In the genomic region with DNA sequence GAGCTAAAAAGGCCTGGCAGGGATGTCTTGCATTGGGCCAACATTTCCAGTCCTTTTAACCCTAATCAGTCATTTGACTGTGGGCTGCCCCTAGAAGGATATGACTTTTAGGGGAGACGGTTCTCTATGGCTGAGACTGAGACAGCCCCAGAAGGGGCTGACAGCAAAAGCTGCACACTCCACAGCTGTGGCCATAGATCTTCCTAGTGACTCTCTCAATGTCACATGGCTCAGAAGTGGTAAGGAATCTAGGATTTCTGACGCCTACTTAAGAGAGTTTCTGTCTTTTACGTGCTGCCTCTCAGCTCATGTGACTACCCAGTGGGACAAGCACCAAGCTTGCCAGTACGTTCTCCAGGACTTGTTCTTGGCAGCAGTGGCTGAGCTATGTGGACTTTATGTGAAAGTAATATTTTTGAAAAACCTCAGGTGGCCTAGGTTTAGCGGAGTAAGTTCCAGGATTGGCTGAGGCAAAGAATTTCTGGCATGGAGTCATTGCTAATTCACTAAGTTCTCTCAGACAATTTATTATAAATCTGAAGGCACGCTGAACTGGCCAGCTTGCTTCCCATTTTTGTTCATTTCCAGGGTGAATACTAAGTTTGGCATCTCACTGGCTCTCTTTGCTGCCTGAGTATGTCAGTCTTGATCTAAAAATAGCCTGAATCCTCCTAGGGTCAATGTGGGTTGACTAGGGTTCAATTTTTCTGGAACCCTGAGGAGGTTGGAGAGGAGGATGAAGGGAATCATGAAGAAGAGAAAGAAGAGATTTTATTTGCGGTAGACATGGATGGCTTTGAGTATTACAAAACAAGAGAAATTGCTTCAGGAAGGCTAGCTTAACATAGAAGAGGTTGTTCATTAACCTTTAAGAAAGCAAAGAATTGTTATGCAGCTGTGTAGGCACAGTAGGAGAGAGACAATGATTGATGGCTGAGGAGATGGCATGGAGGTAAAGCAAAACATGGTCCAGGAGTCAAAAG, we compare ENCODE assay signal across 14 cellular contexts.
DNase-seq lines count a peak whose midpoint lies in the region; ATAC-seq, FAIRE-seq and TF ChIP-seq lines count a peak whose summit lies in the region.
"Had no signal": no experiment of that assay in that cellular context is flagged by ENCODE, and none has a peak within 500 bp of the region (broad histone marks: within the 10 kb centered on the region; RNA-seq: fewer than 3 reads in every experiment).

No MANE protein-coding gene starts in this region.

- H2BK120ac ChIP-seq in H9 (ENCODE audit: low read depth, low read length, poor library complexity, severe bottlenecking): no peak overlapping the region

- H2BK15ac ChIP-seq in H9 (ENCODE audit: low read depth, low read length): no peak overlapping the region

- DNase-seq in AG04450 (ENCODE audit: low read depth, low spot score): no peak
- DNase-seq in astrocyte (ENCODE audit: low read depth): peak; percentile 95
- no peak for DNase-seq in left cardiac atrium
- no peak for DNase-seq in progenitor cell of endocrine pancreas (ENCODE audit: low spot score, unreplicated experiment)
- DNase-seq in H9: no peak
- no peak for DNase-seq in activated CD4-positive, alpha-beta memory T cell treated with anti-CD3 and anti-CD28 coated beads, Interleukin-2, amount 10 ng/mL, durations not matched to agents 7 days and 5 days
- DNase-seq in AG08396 (ENCODE audit: low spot score): no peak
- no peak for DNase-seq in A172 (ENCODE audit: low spot score)
- DNase-seq: activated CD8-positive, alpha-beta memory T cell treated with anti-CD3 and anti-CD28 coated beads, Interleukin-2, amount 50 U/mL, for 48 hours; NCI-H2029 treated with DMSO at 0.1 percent for 48 hours; SK-N-SH; small intestine; WERI-Rb-1 had no signal

- H3K4ac ChIP-seq in H9 (ENCODE audit: low read depth, low read length): no peak overlapping the region

- H4K20me1 ChIP-seq in astrocyte (ENCODE audit: insufficient read depth, low read length): no peaks in the 10 kb centered on the region
- H4K20me1 ChIP-seq in H9 (ENCODE audit: control insufficient read depth, insufficient read depth, insufficient read length): no peaks in the 10 kb centered on the region

- H3K4me3 ChIP-seq in AG04450 (ENCODE audit: low read depth, low read length): no peak overlapping the region
- no peak overlapping the region for H3K4me3 ChIP-seq in astrocyte (ENCODE audit: insufficient read depth, low read depth, low read length)

- H3K27me3 ChIP-seq in AG04450 (ENCODE audit: control insufficient read depth, insufficient read depth, low read length): no peaks in the 10 kb centered on the region
- no peaks in the 10 kb centered on the region for H3K27me3 ChIP-seq in astrocyte (ENCODE audit: insufficient read depth, low read length)
- no peaks in the 10 kb centered on the region for H3K27me3 ChIP-seq in H9 (ENCODE audit: insufficient read depth, low read length)

- H3K9ac ChIP-seq in astrocyte (ENCODE audit: low read length) (peak overlapping the region; percentile 22), H9 (ENCODE audit: extremely low read depth, insufficient read length, low read length) (no peak overlapping the region)
- H3K9ac ChIP-seq: SK-N-SH had no signal

- intact Hi-C loops in left cardiac atrium (cut with DNase I): no loop called here

- no peak overlapping the region for H3K23ac ChIP-seq in H9 (ENCODE audit: insufficient read length, low read depth, low read length)

- CTCF ChIA-PET in AG04450 (lab: Charles Lee): interaction anchor here (1.4 kb wide), 1 partner anchor 27 kb away, joined by 5 read pairs; no protein-coding TSS in a partner anchor
- CTCF ChIA-PET in activated CD4-positive, alpha-beta memory T cell treated with anti-CD3 and anti-CD28 coated beads, Interleukin-2, amount 10 ng/mL, durations not matched to agents 7 days and 5 days (lab: Charles Lee): no interaction called here

- no peak overlapping the region for H4K8ac ChIP-seq in H9 (replicated peaks; ENCODE audit: insufficient read length, low read depth, low read length)

- peaks cover 6% of the 10 kb centered on the region for H3K9me3 Mint-ChIP-seq in astrocyte (ENCODE audit: unreplicated experiment)
- peaks cover 40% of the 10 kb centered on the region for H3K9me3 Mint-ChIP-seq in progenitor cell of endocrine pancreas (ENCODE audit: low read depth)
- H3K9me3 Mint-ChIP-seq in H9: peaks cover 16 to 17% of the 10 kb centered on the region in 2 experiments; a peak in 4 of 5 replicates
- H3K9me3 Mint-ChIP-seq in activated CD4-positive, alpha-beta memory T cell treated with anti-CD3 and anti-CD28 coated beads, Interleukin-2, amount 10 ng/mL, durations not matched to agents 7 days and 5 days: peaks cover 10% of the 10 kb centered on the region

- peaks cover 21% of the 10 kb centered on the region for H3K4me1 ChIP-seq in astrocyte (ENCODE audit: insufficient read depth, low read length)
- H3K4me1 ChIP-seq in H9 (ENCODE audit: insufficient read depth, low read length): no peaks in the 10 kb centered on the region

- H3K4me3 Mint-ChIP-seq in astrocyte (ENCODE audit: unreplicated experiment) (peak overlapping the region; percentile 10), progenitor cell of endocrine pancreas (ENCODE audit: low read depth) (no peak overlapping the region), H9 (no peak overlapping the region)
- H3K4me3 Mint-ChIP-seq in activated CD4-positive, alpha-beta memory T cell treated with anti-CD3 and anti-CD28 coated beads, Interleukin-2, amount 10 ng/mL, durations not matched to agents 7 days and 5 days: no peak overlapping the region
- H3K4me3 Mint-ChIP-seq: IgD-negative memory B cell had no signal

- no peaks in the 10 kb centered on the region for H3K79me2 ChIP-seq in astrocyte (ENCODE audit: insufficient read depth, low read length)
- H3K79me2 ChIP-seq in H9 (ENCODE audit: insufficient read depth, low read length): no peaks in the 10 kb centered on the region

- peaks cover 14% of the 10 kb centered on the region for H3K4me1 Mint-ChIP-seq in astrocyte (ENCODE audit: low read depth, unreplicated experiment)
- H3K4me1 Mint-ChIP-seq in progenitor cell of endocrine pancreas (ENCODE audit: low read depth): peaks cover 9% of the 10 kb centered on the region
- peaks cover 0 to 3% of the 10 kb centered on the region in 2 experiments; a peak in 1 of 4 replicates for H3K4me1 Mint-ChIP-seq in H9
- H3K4me1 Mint-ChIP-seq in activated CD4-positive, alpha-beta memory T cell treated with anti-CD3 and anti-CD28 coated beads, Interleukin-2, amount 10 ng/mL, durations not matched to agents 7 days and 5 days: peaks cover 5% of the 10 kb centered on the region
- H3K4me1 Mint-ChIP-seq: IgD-negative memory B cell had no signal

- WGBS in H9 (ENCODE audit: extremely low coverage, insufficient read length, low lambda C conversion rate): no CpG with 5 or more reads among the region's 7 CpGs

- TF ChIP-seq CTCF in AG04450 (IDR thresholded peaks at IDR 0.05; ENCODE audit: low read depth, low read length) (no peak), astrocyte (IDR thresholded peaks at IDR 0.05; ENCODE audit: insufficient read depth, low read depth, low read length) (no peak), progenitor cell of endocrine pancreas (IDR thresholded peaks at IDR 0.05; ENCODE audit: unreplicated experiment) (no peak), H9 (conservative IDR thresholded peaks at IDR 0.05) (no peak)

- H3K36me3 Mint-ChIP-seq in astrocyte (ENCODE audit: low read depth, unreplicated experiment) (no peaks in the 10 kb centered on the region), progenitor cell of endocrine pancreas (ENCODE audit: insufficient read depth) (no peaks in the 10 kb centered on the region), H9 (ENCODE audit: insufficient read depth in 1 of 3, low read depth in 3 of 3) (peaks cover 0 to 4% (median 2%) of the 10 kb centered on the region in 3 experiments; a peak in 2 of 7 replicates)
- no peaks in the 10 kb centered on the region for H3K36me3 Mint-ChIP-seq in activated CD4-positive, alpha-beta memory T cell treated with anti-CD3 and anti-CD28 coated beads, Interleukin-2, amount 10 ng/mL, durations not matched to agents 7 days and 5 days (ENCODE audit: low read depth)

- no peak overlapping the region for H4K91ac ChIP-seq in H9 (ENCODE audit: insufficient read length, low read depth, low read length)

- H3T11ph ChIP-seq in H9 (ENCODE audit: low read length): no peak overlapping the region

- ATAC-seq in left cardiac atrium: peak; percentile 74 to 78

- H3K27ac ChIP-seq in AG04450 (ENCODE audit: low read depth, low read length): peak overlapping the region; percentile 11
- H3K27ac ChIP-seq in astrocyte (ENCODE audit: low read depth, low read length): peak overlapping the region; percentile 65
- no peak overlapping the region for H3K27ac ChIP-seq in H9 (ENCODE audit: insufficient read length, low read depth, low read length)
- H3K27ac ChIP-seq: WERI-Rb-1 had no signal

- no peaks in the 10 kb centered on the region for H3K27me3 Mint-ChIP-seq in astrocyte (ENCODE audit: low read depth, unreplicated experiment)
- H3K27me3 Mint-ChIP-seq in progenitor cell of endocrine pancreas: no peaks in the 10 kb centered on the region
- no peaks in the 10 kb centered on the region for H3K27me3 Mint-ChIP-seq in H9 (ENCODE audit: low read depth)
- no peaks in the 10 kb centered on the region for H3K27me3 Mint-ChIP-seq in activated CD4-positive, alpha-beta memory T cell treated with anti-CD3 and anti-CD28 coated beads, Interleukin-2, amount 10 ng/mL, durations not matched to agents 7 days and 5 days
- H3K27me3 Mint-ChIP-seq: IgD-negative memory B cell had no signal

- H2AFZ ChIP-seq in astrocyte (ENCODE audit: low read depth, low read length) (no peak overlapping the region), H9 (ENCODE audit: low read length) (no peak overlapping the region)

- H3K56ac ChIP-seq in H9 (ENCODE audit: insufficient read length, low read depth, low read length): no peak overlapping the region

- peaks cover 3% of the 10 kb centered on the region; the same call in 1 of the 2 replicates for H3K9me3 ChIP-seq in AG04450 (ENCODE audit: control insufficient read depth, insufficient read depth, low read length)
- H3K9me3 ChIP-seq in astrocyte (ENCODE audit: insufficient read depth, low read depth, low read length): no peaks in the 10 kb centered on the region
- no peaks in the 10 kb centered on the region for H3K9me3 ChIP-seq in H9 (ENCODE audit: control insufficient read depth, low read depth, low read length)

- H4K5ac ChIP-seq in H9 (ENCODE audit: insufficient read length, low read depth, low read length): no peak overlapping the region

- no peak overlapping the region for H3K18ac ChIP-seq in H9 (ENCODE audit: insufficient read length, low read depth, low read length)

- H3K27ac Mint-ChIP-seq in astrocyte (ENCODE audit: unreplicated experiment) (peak overlapping the region; percentile 55), progenitor cell of endocrine pancreas (peak overlapping the region; percentile 62), H9 (0 out of 7 replicates have a peak overlapping the region, but pooled peaks of 1 of the 3 experiments have one; percentile 32)
- no peak overlapping the region for H3K27ac Mint-ChIP-seq in activated CD4-positive, alpha-beta memory T cell treated with anti-CD3 and anti-CD28 coated beads, Interleukin-2, amount 10 ng/mL, durations not matched to agents 7 days and 5 days
- H3K27ac Mint-ChIP-seq: IgD-negative memory B cell had no signal

- no peak overlapping the region for H3K14ac ChIP-seq in H9 (ENCODE audit: insufficient read depth, low read length)

- peak; percentile 32 for FAIRE-seq in astrocyte (lab: Jason Lieb, UNC)
- FAIRE-seq: small intestine had no signal

- no peaks in the 10 kb centered on the region for H3K36me3 ChIP-seq in astrocyte (ENCODE audit: insufficient read depth, low read length)
- H3K36me3 ChIP-seq: WERI-Rb-1 had no signal

- no peak overlapping the region for H2BK12ac ChIP-seq in H9 (ENCODE audit: insufficient read length, low read depth, low read length)

- peak overlapping the region; percentile 37 for H3K4me2 ChIP-seq in astrocyte (ENCODE audit: low read length)
- no peak overlapping the region for H3K4me2 ChIP-seq in H9 (ENCODE audit: insufficient read depth, insufficient read length, low read length)
- H3K4me2 ChIP-seq: SK-N-SH had no signal

- H3K23me2 ChIP-seq in H9 (ENCODE audit: insufficient read length, low read depth, low read length, poor library complexity, severe bottlenecking): no peaks in the 10 kb centered on the region

- H2BK20ac ChIP-seq in H9 (ENCODE audit: low read depth, low read length, poor library complexity, severe bottlenecking): no peak overlapping the region

- POLR2A ChIA-PET in AG04450 (lab: Yijun Ruan, JAX): no interaction called here
- POLR2A ChIA-PET in activated CD4-positive, alpha-beta memory T cell treated with anti-CD3 and anti-CD28 coated beads, Interleukin-2, amount 10 ng/mL, durations not matched to agents 7 days and 5 days (lab: Charles Lee): no interaction called here

- H2BK5ac ChIP-seq in H9 (ENCODE audit: insufficient read length, low read length): no peak overlapping the region

- no peaks in the 10 kb centered on the region for H3K79me1 ChIP-seq in H9 (ENCODE audit: insufficient read depth, low read depth, low read length, poor library complexity, severe bottlenecking)

- no peak overlapping the region for H2AK5ac ChIP-seq in H9 (ENCODE audit: insufficient read length, low read length)
